Comparison of ENCODE assay signal across 1 cellular context in genomic region chr6:81906041-81906440, GRCh38.
TF ChIP-seq lines count a peak whose summit lies in the region.

No MANE protein-coding gene starts in this region.

TF ChIP-seq in WTC11, 78 proteins besides CTCF, POLR2A, EP300 and RAD21 (continued from another document):
- TF ChIP-seq USF1 (CRISPR knock-in tag; IDR thresholded peaks at IDR 0.05) (no peak), ZNF423 (CRISPR knock-in tag; IDR thresholded peaks at IDR 0.05) (no peak), ATF6 (CRISPR knock-in tag; IDR thresholded peaks at IDR 0.05) (no peak)
- TF ChIP-seq, protein P1, sequence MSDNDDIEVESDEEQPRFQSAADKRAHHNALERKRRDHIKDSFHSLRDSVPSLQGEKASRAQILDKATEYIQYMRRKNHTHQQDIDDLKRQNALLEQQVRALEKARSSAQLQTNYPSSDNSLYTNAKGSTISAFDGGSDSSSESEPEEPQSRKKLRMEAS (CRISPR knock-in tag; IDR thresholded peaks at IDR 0.05): no peak
